ENCODE assay signal across 24 cellular contexts in the genomic region with DNA sequence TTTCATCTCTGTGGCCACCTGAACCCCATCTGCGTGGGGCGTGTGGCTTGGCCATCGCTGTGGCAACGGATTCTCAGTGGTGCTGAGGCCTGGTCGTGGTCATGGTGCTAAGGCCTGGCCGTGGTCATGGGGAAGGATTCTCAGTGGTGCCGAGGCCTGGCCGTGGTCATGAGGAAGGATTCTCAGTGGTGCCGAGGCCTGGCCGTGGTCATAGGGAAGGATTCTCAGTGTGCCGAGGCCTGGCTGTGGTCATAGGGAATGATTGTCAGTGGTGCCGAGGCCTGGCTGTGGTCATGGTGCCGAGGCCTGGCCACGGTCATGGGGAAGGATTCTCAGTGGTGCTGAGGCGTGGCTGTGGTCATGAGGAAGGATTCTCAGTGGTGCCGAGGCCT.
"Had no signal": no experiment of that assay in that cellular context is flagged by ENCODE, and none has a peak within 500 bp of the region (broad histone marks: within the 10 kb centered on the region; RNA-seq: fewer than 3 reads in every experiment).

No MANE protein-coding gene starts in this region.

- H3K4me3 ChIP-seq: esophagus muscularis mucosa, gastroesophageal sphincter, heart left ventricle, hepatocyte, left lung, mucosa of descending colon, pancreas, smooth muscle cell, thyroid gland had no signal

- H3K36me3 ChIP-seq: esophagus muscularis mucosa, gastroesophageal sphincter, heart left ventricle, left lung, pancreas, thyroid gland had no signal

- H2AFZ ChIP-seq: hepatocyte had no signal

- DNase-seq: cerebellar nuclear complex; effector memory CD4-positive, alpha-beta T cell; foreskin keratinocyte; heart left ventricle; left cardiac atrium; left lung; mesenchymal stem cell; mucosa of descending colon; naive B cell; occipital lobe; stimulated activated CD4-positive, alpha-beta T cell treated with anti-CD3 and anti-CD28 coated beads, Interleukin-12 subunit alpha, Interleukin-12 subunit beta, amount 100 ng/mL, for 4 hours; stimulated activated CD4-positive, alpha-beta T cell treated with anti-CD3 and anti-CD28 coated beads, Interleukin-1b, Interleukin-23, amount 100 ng/mL, for 48 hours; stimulated activated CD4-positive, alpha-beta T cell treated with anti-CD3 and anti-CD28 coated beads, Interleukin-4, amount 100 ng/mL, for 1 hour; stimulated activated CD8-positive, alpha-beta memory T cell treated with anti-CD3 and anti-CD28 coated beads, Interleukin-4, amount 100 ng/mL, for 48 hours; stimulated activated naive CD4-positive, alpha-beta T cell; stimulated activated naive CD8-positive, alpha-beta T cell treated with anti-CD3 and anti-CD28 coated beads, Interleukin-15, amount 100 ng/mL, for 72 hours; thyroid gland had no signal

- H3K9me3 ChIP-seq: esophagus muscularis mucosa, gastroesophageal sphincter, heart left ventricle, left lung, mucosa of descending colon, pancreas, thyroid gland had no signal

- H3K27ac ChIP-seq: esophagus muscularis mucosa, foreskin keratinocyte, gastroesophageal sphincter, heart left ventricle, hepatocyte, left lung, pancreas, thyroid gland had no signal

- ATAC-seq: foreskin keratinocyte; gastroesophageal sphincter; heart left ventricle; left cardiac atrium; left lung; mucosa of descending colon; natural killer cell treated with Interleukin-12 subunit alpha and Interleukin-12 subunit beta and Interleukin-15 and Interleukin-18, amount 100 ng/mL, for 72 hours; pancreas; sciatic nerve; stimulated activated naive CD8-positive, alpha-beta T cell treated with anti-CD3 and anti-CD28 coated beads, Interleukin-15, amount 100 ng/mL, for 72 hours had no signal

- H3K4me2 ChIP-seq: hepatocyte, smooth muscle cell had no signal

- H3K79me2 ChIP-seq: hepatocyte had no signal

- H3K27me3 ChIP-seq: foreskin keratinocyte, hepatocyte, thyroid gland had no signal

- H3K4me1 ChIP-seq: esophagus muscularis mucosa, foreskin keratinocyte, gastroesophageal sphincter, heart left ventricle, left lung, pancreas, thyroid gland had no signal
